In genomic region chr1:112904071-112904830, GRCh38 we compare ENCODE assay signal across 8 cellular contexts. TPM values are rescaled to one million over a fixed set of nuclear protein-coding genes. Genes with fewer than 3 reads are reported as not detected.
DNase-seq lines count a peak whose midpoint lies in the region; ATAC-seq lines count a peak whose summit lies in the region.

No MANE protein-coding gene starts in this region.

- H3K4me1 Mint-ChIP-seq in activated T-cell treated with anti-CD3 and anti-CD28 coated beads, Interleukin-2, amount 50 U/mL, for 72 hours (ENCODE audit: low read depth), result peaks cover 35% of the 10 kb centered on the region

- H3K9me3 Mint-ChIP-seq in activated T-cell treated with anti-CD3 and anti-CD28 coated beads, Interleukin-2, amount 50 U/mL, for 72 hours, result no peaks in the 10 kb centered on the region

- H3K27me3 ChIP-seq in mucosa of rectum (ENCODE audit: control insufficient read depth in 2 of 2, insufficient read depth in 2 of 2, low read length in 2 of 2), result no peaks in the 10 kb centered on the region

- no peaks in the 10 kb centered on the region for H3K9me3 ChIP-seq in mucosa of rectum (ENCODE audit: control insufficient read depth in 2 of 2, low read length in 2 of 2)

- no peak overlapping the region for H3K4me3 ChIP-seq in mucosa of rectum (ENCODE audit: low read length in 2 of 2)

- H3K4me3 Mint-ChIP-seq in activated T-cell treated with anti-CD3 and anti-CD28 coated beads, Interleukin-2, amount 50 U/mL, for 72 hours, result peak overlapping the region; percentile 66 to 71

- H3K27me3 Mint-ChIP-seq in activated T-cell treated with anti-CD3 and anti-CD28 coated beads, Interleukin-2, amount 50 U/mL, for 72 hours (ENCODE audit: low read depth), result no peaks in the 10 kb centered on the region

- peak overlapping the region; percentile 67 to 81 for H3K27ac ChIP-seq in mucosa of rectum (ENCODE audit: low read depth in 2 of 2, low read length in 2 of 2)

- in situ Hi-C loops in ACHN (cut with HindIII; ENCODE audit: low pct_ligation_motif_present, low pct_unique_long_range_greater_than_20kb, low sequenced_read_pairs), result no loop called here

- H3K4me1 ChIP-seq in mucosa of rectum (ENCODE audit: control insufficient read depth in 2 of 2, insufficient read depth in 2 of 2, low read length in 2 of 2), result peaks cover 13 to 27% of the 10 kb centered on the region in 2 donors

- no peaks in the 10 kb centered on the region for H3K36me3 ChIP-seq in mucosa of rectum (ENCODE audit: control insufficient read depth in 2 of 2, insufficient read depth in 2 of 2, low read length in 2 of 2)

- H3K27ac Mint-ChIP-seq in activated T-cell treated with anti-CD3 and anti-CD28 coated beads, Interleukin-2, amount 50 U/mL, for 72 hours, result peak overlapping the region; percentile 90

- H3K36me3 Mint-ChIP-seq in activated T-cell treated with anti-CD3 and anti-CD28 coated beads, Interleukin-2, amount 50 U/mL, for 72 hours (ENCODE audit: insufficient read depth in 2 of 2), result peaks cover 0 to under 1% of the 10 kb centered on the region in 2 donors

- peak; percentile 36 for DNase-seq in ACHN
- DNase-seq in LHCN-M2 (ENCODE audit: low read depth), result peak; percentile 61
- DNase-seq in activated T-cell treated with anti-CD3 and anti-CD28 coated beads, Interleukin-2, amount 50 U/mL, for 72 hours, result peak; percentile 61 to 67
- DNase-seq in UCSD-AML1 (lab: John Stamatoyannopoulos, UW; ENCODE audit: unreplicated experiment), result no peak
- no peak for DNase-seq in SHP77 treated with DMSO at 0.1 percent for 48 hours (lab: John Stamatoyannopoulos, UW)

- peak; percentile 88 to 90 for ATAC-seq in activated T-cell treated with anti-CD3 and anti-CD28 coated beads, Interleukin-2, amount 50 U/mL, for 72 hours (replicated peaks in 1 of 2)
- ATAC-seq in HG02759 (IDR thresholded peaks at IDR 0.05; ENCODE audit: unreplicated experiment) (no peak), GM21381 (IDR thresholded peaks at IDR 0.05; ENCODE audit: unreplicated experiment) (no peak)

- H3K9ac ChIP-seq in mucosa of rectum (ENCODE audit: low read depth in 1 of 2, low read length in 2 of 2), result no peak overlapping the region

RNA-seq across cellular contexts. Expression of gene SLC16A1, which starts 51.7 kb away (rescaled TPM):
- total RNA-seq in LHCN-M2 (2014; rRNA removed), result 79.1 TPM in 2 replicates
- polyA plus RNA-seq in LHCN-M2 (2012), result 25.7 TPM
- total RNA-seq in activated T-cell treated with anti-CD3 and anti-CD28 coated beads, Interleukin-2, amount 50 U/mL, for 72 hours, result 10 to 100 TPM; 55.6 to 70.5 TPM

Comparison
In these comparisons a context has a peak if more than half of its experiments do, and no peak if none do; other contexts are left out.
1. DNase-seq: peak in ACHN (single experiment), LHCN-M2 (single experiment) and activated T-cell treated with anti-CD3 and anti-CD28 coated beads, Interleukin-2, amount 50 U/mL, for 72 hours (2 of 2); none in UCSD-AML1 (single experiment) and SHP77 treated with DMSO at 0.1 percent for 48 hours (single experiment).
2. ATAC-seq: peak in activated T-cell treated with anti-CD3 and anti-CD28 coated beads, Interleukin-2, amount 50 U/mL, for 72 hours (2 of 2); none in HG02759 (single experiment) and GM21381 (single experiment).